In genomic region chr9:127292415-127292814, GRCh38 we compare ENCODE assay signal across 25 cellular contexts.
"Had no signal": no experiment of that assay in that cellular context is flagged by ENCODE, and none has a peak within 500 bp of the region (broad histone marks: within the 10 kb centered on the region; RNA-seq: fewer than 3 reads in every experiment).

No MANE protein-coding gene starts in this region.

- ATAC-seq: activated CD8-positive, alpha-beta T cell treated with anti-CD3 and anti-CD28 coated beads for 36 hours; activated naive CD8-positive, alpha-beta T cell treated with anti-CD3 and anti-CD28 coated beads, Interleukin-2, amount 50 U/mL, for 24 hours; activated T-cell treated with anti-CD3 and anti-CD28 coated beads, Interleukin-2, amount 50 U/mL, for 4 hours; activated T-helper 17 cell treated with anti-CD3 and anti-CD28 coated beads, Interleukin-2, amount 50 U/mL, for 72 hours; WTC11 had no signal

- H3K4me3 ChIP-seq: coronary artery, dorsolateral prefrontal cortex, esophagus squamous epithelium had no signal

- DNase-seq: activated CD4-positive, alpha-beta T cell treated with anti-CD3 and anti-CD28 coated beads for 48 hours; activated CD4-positive, alpha-beta T cell treated with anti-CD3 and anti-CD28 coated beads, Interleukin-2, amount 50 U/mL, for 1 hour; activated CD4-positive, alpha-beta T cell treated with anti-CD3 and anti-CD28 coated beads, Interleukin-2, amount 50 U/mL, for 48 hours; activated CD8-positive, alpha-beta memory T cell treated with anti-CD3 and anti-CD28 coated beads for 24 hours; activated CD8-positive, alpha-beta T cell treated with anti-CD3 and anti-CD28 coated beads for 36 hours; activated effector memory CD4-positive, alpha-beta T cell treated with Interleukin-2 at 50 U/mL for 16 hours; activated gamma-delta T cell treated with Interleukin-2 at 50 U/mL for 16 hours; activated naive CD4-positive, alpha-beta T cell treated with anti-CD3 and anti-CD28 coated beads for 36 hours; activated naive CD8-positive, alpha-beta T cell treated with anti-CD3 and anti-CD28 coated beads for 36 hours; activated naive CD8-positive, alpha-beta T cell treated with anti-CD3 and anti-CD28 coated beads, Interleukin-2, amount 50 U/mL, for 24 hours; activated T-cell treated with anti-CD3 and anti-CD28 coated beads, Interleukin-2, amount 50 U/mL, for 4 hours; brain microvascular endothelial cell; dorsolateral prefrontal cortex; effector memory CD4-positive, alpha-beta T cell; endodermal cell; erythroblast; esophagus squamous epithelium; foreskin melanocyte; head of caudate nucleus; T-helper 2 cell had no signal

- H3K9me3 ChIP-seq: esophagus squamous epithelium had no signal

- H3K36me3 ChIP-seq: brain microvascular endothelial cell, esophagus squamous epithelium had no signal

- H3K27me3 ChIP-seq: brain microvascular endothelial cell, dorsolateral prefrontal cortex, esophagus squamous epithelium had no signal

- H3K27ac ChIP-seq: brain microvascular endothelial cell, coronary artery, esophagus squamous epithelium had no signal

- FAIRE-seq: astrocyte, bronchial epithelial cell had no signal
